Comparison of ENCODE assay signal across 15 cellular contexts in genomic region chr15:67095834-67096366, GRCh38. TPM values are rescaled to one million over a fixed set of nuclear protein-coding genes. Genes with fewer than 3 reads are reported as not detected.
DNase-seq lines count a peak whose midpoint lies in the region; ATAC-seq and TF ChIP-seq lines count a peak whose summit lies in the region.
"Had no signal": no experiment of that assay in that cellular context is flagged by ENCODE, and none has a peak within 500 bp of the region (broad histone marks: within the 10 kb centered on the region; RNA-seq: fewer than 3 reads in every experiment).

No MANE protein-coding gene starts in this region.

- DNase-seq in HCT116 (ENCODE audit: low read depth, low spot score) = no peak
- no peak for DNase-seq in activated CD8-positive, alpha-beta T cell treated with anti-CD3 and anti-CD28 coated beads for 36 hours
- DNase-seq in fibroblast of lung (ENCODE audit: low read depth in 2 of 2) = no peak
- no peak for DNase-seq in left lung
- no peak for DNase-seq in G401 (ENCODE audit: low spot score)
- DNase-seq: effector memory CD4-positive, alpha-beta T cell; kidney; NCI-H2081 treated with DMSO at 0.1 percent for 48 hours; NCI-H526 treated with DMSO at 0.1 percent for 48 hours; nucleus accumbens had no signal

- peaks cover 89 to 100% (median 97%) of the 10 kb centered on the region in 11 experiments for H4K20me1 ChIP-seq in BLaER1 treated with 17β-estradiol and CSF1 and Interleukin-3, amounts not matched to agents 10 nM and 100 nM
- H4K20me1 ChIP-seq in HCT116 (ENCODE audit: insufficient read depth) (peaks cover 7% of the 10 kb centered on the region; the same call in 1 of the 2 replicates), fibroblast of lung (ENCODE audit: control insufficient read depth, extremely low read depth, insufficient read depth, low read length) (peaks cover 2% of the 10 kb centered on the region)

- no peaks in the 10 kb centered on the region for H3K9me2 ChIP-seq in HCT116 (ENCODE audit: insufficient read depth)

- CTCF ChIA-PET in HCT116 (lab: Charles Lee) = interaction anchor here (0.6 kb wide), 1 partner anchor 11 kb away, joined by 3 read pairs; no protein-coding TSS in a partner anchor
- CTCF ChIA-PET in activated CD8-positive, alpha-beta T cell treated with anti-CD3 and anti-CD28 coated beads for 36 hours (lab: Charles Lee) = interaction anchor here (0.7 to 1.6 kb wide), 3 partner anchors 14 to 149 kb away, joined by 3 to 5 read pairs (median 3); no protein-coding TSS in a partner anchor

- TF ChIP-seq CTCF in HCT116 (IDR thresholded peaks at IDR 0.05 in 2 of 3, conservative IDR thresholded peaks at IDR 0.05 in 1 of 3; ENCODE audit: borderline replicate concordance in 1 of 3, insufficient read depth in 1 of 3, low read depth in 2 of 3, low read length in 2 of 3) (no peak), fibroblast of lung (conservative IDR thresholded peaks at IDR 0.05 in 1 of 2, IDR thresholded peaks at IDR 0.05 in 1 of 2; ENCODE audit: low read depth in 1 of 2, low read length in 2 of 2) (no peak), left lung (IDR thresholded peaks at IDR 0.05) (no peak)
- TF ChIP-seq CTCF in activated CD8-positive, alpha-beta T cell treated with anti-CD3 and anti-CD28 coated beads for 36 hours (IDR thresholded peaks at IDR 0.05) = no peak

- peaks cover 23% of the 10 kb centered on the region for H3K36me3 Mint-ChIP-seq in activated CD8-positive, alpha-beta T cell treated with anti-CD3 and anti-CD28 coated beads for 36 hours (ENCODE audit: low read depth)

- peaks cover 79% of the 10 kb centered on the region for H3K4me1 Mint-ChIP-seq in activated CD8-positive, alpha-beta T cell treated with anti-CD3 and anti-CD28 coated beads for 36 hours (ENCODE audit: low read depth)

- intact Hi-C loops in HCT116 (cut with micrococcal nuclease) (no loop called here), left lung (cut with DNase I) (no loop called here)
- intact Hi-C loops in activated CD8-positive, alpha-beta T cell treated with anti-CD3 and anti-CD28 coated beads for 36 hours (cut with micrococcal nuclease) = no loop called here

- H2AFZ ChIP-seq in HCT116 (ENCODE audit: low read depth, low read length, poor library complexity, severe bottlenecking) (no peak overlapping the region), fibroblast of lung (ENCODE audit: low read length) (no peak overlapping the region)

- in situ Hi-C loops in G401 (cut with HindIII; ENCODE audit: low sequenced_read_pairs) = no loop called here

- peak overlapping the region in 5 of 11 experiments; percentile 14 to 84 (median 72); a peak in 5 of 22 replicates for H3K27ac ChIP-seq in BLaER1 treated with 17β-estradiol and CSF1 and Interleukin-3, amounts not matched to agents 10 nM and 100 nM
- H3K27ac ChIP-seq in HCT116 (ENCODE audit: low read depth, low read length) (no peak overlapping the region), fibroblast of lung (ENCODE audit: insufficient read depth, low read length) (peak overlapping the region; percentile 22), left lung (no peak overlapping the region)
- H3K27ac ChIP-seq: C4-2B, tibial nerve had no signal

- H3K9me3 Mint-ChIP-seq in activated CD8-positive, alpha-beta T cell treated with anti-CD3 and anti-CD28 coated beads for 36 hours = no peaks in the 10 kb centered on the region

- peaks cover 98% of the 10 kb centered on the region for H3K79me2 ChIP-seq in HCT116 (ENCODE audit: insufficient read depth, low read length)
- H3K79me2 ChIP-seq in fibroblast of lung (ENCODE audit: control insufficient read depth, insufficient read depth, low read length) = peaks cover 96% of the 10 kb centered on the region

- no peak overlapping the region for H3K9ac ChIP-seq in BLaER1 treated with 17β-estradiol and CSF1 and Interleukin-3, amounts not matched to agents 10 nM and 100 nM
- H3K9ac ChIP-seq in HCT116 (ENCODE audit: low read length) = no peak overlapping the region
- H3K9ac ChIP-seq in fibroblast of lung (ENCODE audit: insufficient read depth, low read length) = no peak overlapping the region

- H3K27me3 Mint-ChIP-seq in activated CD8-positive, alpha-beta T cell treated with anti-CD3 and anti-CD28 coated beads for 36 hours = no peaks in the 10 kb centered on the region

- peak overlapping the region; percentile 83 to 98 (median 93) for H3K4me2 ChIP-seq in BLaER1 treated with 17β-estradiol and CSF1 and Interleukin-3, amounts not matched to agents 10 nM and 100 nM
- peak overlapping the region; percentile 48; the same call in 1 of the 2 replicates for H3K4me2 ChIP-seq in HCT116 (ENCODE audit: low read length)
- no peak overlapping the region for H3K4me2 ChIP-seq in fibroblast of lung (ENCODE audit: extremely low read depth, insufficient read depth, low read length)

- no peak for TF ChIP-seq RAD21 in HCT116 (IDR thresholded peaks at IDR 0.05; ENCODE audit: low read depth)

- no peaks in the 10 kb centered on the region for H3K9me3 ChIP-seq in BLaER1 treated with 17β-estradiol and CSF1 and Interleukin-3, amounts not matched to agents 10 nM and 100 nM (replicated peaks in 1 of 11)
- no peaks in the 10 kb centered on the region for H3K9me3 ChIP-seq in HCT116 (ENCODE audit: control insufficient read depth in 1 of 2, insufficient read depth in 1 of 2, low read depth in 1 of 2, low read length in 2 of 2)
- no peaks in the 10 kb centered on the region for H3K9me3 ChIP-seq in fibroblast of lung (ENCODE audit: control insufficient read depth, insufficient read depth, low read depth, low read length)
- H3K9me3 ChIP-seq in left lung = no peaks in the 10 kb centered on the region
- H3K9me3 ChIP-seq: tibial nerve had no signal

- ATAC-seq in HCT116 = no peak
- peak; percentile 21 for ATAC-seq in activated CD8-positive, alpha-beta T cell treated with anti-CD3 and anti-CD28 coated beads for 36 hours
- ATAC-seq in left lung = no peak
- ATAC-seq in HG03025 (IDR thresholded peaks at IDR 0.05; ENCODE audit: low FRiP score, unreplicated experiment) = no peak
- ATAC-seq: SK-N-SH treated with all-trans-retinoic acid at 6 μM for 48 hours had no signal

- TF ChIP-seq POLR2A in HCT116 (IDR thresholded peaks at IDR 0.05; ENCODE audit: borderline replicate concordance, extremely low read depth, insufficient read depth, insufficient read length) = no peak

- no peaks in the 10 kb centered on the region for H3K27me3 ChIP-seq in BLaER1 treated with 17β-estradiol and CSF1 and Interleukin-3, amounts not matched to agents 10 nM and 100 nM
- no peaks in the 10 kb centered on the region for H3K27me3 ChIP-seq in HCT116 (ENCODE audit: insufficient read depth, low read length)
- H3K27me3 ChIP-seq in fibroblast of lung (ENCODE audit: control insufficient read depth, insufficient read depth, low read length) = no peaks in the 10 kb centered on the region
- H3K27me3 ChIP-seq in left lung = no peaks in the 10 kb centered on the region
- H3K27me3 ChIP-seq: tibial nerve had no signal

- H3K4me3 ChIP-seq in BLaER1 treated with 17β-estradiol and CSF1 and Interleukin-3, amounts not matched to agents 10 nM and 100 nM = no peak overlapping the region
- no peak overlapping the region for H3K4me3 ChIP-seq in HCT116 (replicated peaks in 1 of 2; ENCODE audit: low read depth in 1 of 2, low read length in 2 of 2)
- no peak overlapping the region for H3K4me3 ChIP-seq in fibroblast of lung (replicated peaks in 1 of 4; ENCODE audit: control extremely low read depth in 1 of 4, insufficient read depth in 1 of 4, low read depth in 3 of 4, low read length in 4 of 4)
- H3K4me3 ChIP-seq in left lung = no peak overlapping the region
- H3K4me3 ChIP-seq: tibial nerve had no signal

- H3K4me3 Mint-ChIP-seq in activated CD8-positive, alpha-beta T cell treated with anti-CD3 and anti-CD28 coated beads for 36 hours = no peak overlapping the region

- H3K36me3 ChIP-seq in BLaER1 treated with 17β-estradiol and CSF1 and Interleukin-3, amounts not matched to agents 10 nM and 100 nM = peaks cover 31 to 84% (median 73%) of the 10 kb centered on the region in 11 experiments; a peak in 21 of 22 replicates
- H3K36me3 ChIP-seq in HCT116 (ENCODE audit: control insufficient read depth in 1 of 2, insufficient read depth in 2 of 2, low read length in 2 of 2) (peaks cover 0 to 26% of the 10 kb centered on the region in 2 experiments; a peak in 1 of 4 replicates), fibroblast of lung (ENCODE audit: control insufficient read depth, insufficient read depth, low read length) (peaks cover 20% of the 10 kb centered on the region), left lung (peaks cover 0 to 15% of the 10 kb centered on the region in 2 donors)

- RAD21 ChIA-PET in HCT116 (lab: Charles Lee; ENCODE audit: low non-redundant PET in 1 of 2, low total read pairs in 2 of 2, uncharacterized antibody in 2 of 2, unreplicated experiment in 2 of 2) = no interaction called here

- POLR2A ChIA-PET in HCT116 (lab: Charles Lee) = no interaction called here
- POLR2A ChIA-PET in activated CD8-positive, alpha-beta T cell treated with anti-CD3 and anti-CD28 coated beads for 36 hours (lab: Charles Lee) = interaction anchor here (0.9 to 3.2 kb wide), 5 partner anchors 9 to 27 kb away, joined by 4 to 16 read pairs (median 4); no protein-coding TSS in a partner anchor

- peak overlapping the region; percentile 80 for H3K27ac Mint-ChIP-seq in activated CD8-positive, alpha-beta T cell treated with anti-CD3 and anti-CD28 coated beads for 36 hours

- peaks cover 98 to 100% (median 99%) of the 10 kb centered on the region in 10 experiments for H3K4me1 ChIP-seq in BLaER1 treated with 17β-estradiol and CSF1 and Interleukin-3, amounts not matched to agents 10 nM and 100 nM
- H3K4me1 ChIP-seq in HCT116 (ENCODE audit: control insufficient read depth in 1 of 2, insufficient read depth in 2 of 2, low read length in 2 of 2) = peaks cover 56 to 83% of the 10 kb centered on the region in 2 experiments
- peaks cover 49% of the 10 kb centered on the region for H3K4me1 ChIP-seq in fibroblast of lung (ENCODE audit: control insufficient read depth, extremely low read depth, insufficient read depth, low read length)
- peaks cover 11 to 79% of the 10 kb centered on the region in 2 donors for H3K4me1 ChIP-seq in left lung

- no TSS peak for BruUV-seq in HCT116 (replicated peaks; lab: Mats Ljungman, UMichigan)

TF ChIP-seq in HCT116, 20 proteins besides CTCF, POLR2A, EP300 and RAD21 (continues in another document):
- TF ChIP-seq EZH2phosphoT487 (IDR thresholded peaks at IDR 0.05; ENCODE audit: borderline replicate concordance) (no peak), YY1 (IDR thresholded peaks at IDR 0.05; ENCODE audit: extremely low read depth, insufficient replicate concordance, low read depth, low read length) (no peak)

RNA-seq across cellular contexts. Expression of gene SMAD3, which starts 30.5 kb away (rescaled TPM):
- 89.2 TPM for total RNA-seq in HCT116 (2021; ENCODE audit: unreplicated experiment)
- 54.4 and 57.6 TPM in 2 replicates for polyA plus RNA-seq in HCT116 (2012)
- 10 to 100 TPM; 22.3 to 24.7 TPM for total RNA-seq in activated CD8-positive, alpha-beta T cell treated with anti-CD3 and anti-CD28 coated beads for 36 hours
- 48.8 and 69.9 TPM in 2 replicates for total RNA-seq in fibroblast of lung
- polyA plus RNA-seq in fibroblast of lung = 173 and 210 TPM in 2 replicates
- 201 and 211 TPM in 2 replicates for polyA plus RNA-seq in fibroblast of lung (2012)
- polyA minus RNA-seq in fibroblast of lung (ENCODE audit: low replicate concordance) = 738 and 1,027 TPM in 2 replicates
- 10 to 100 TPM; 30.9 to 33.1 TPM for total RNA-seq in left lung
- 11.1 and 21.9 TPM in 2 replicates for total RNA-seq in G401 (2014; rRNA removed; shearing (Covaris generic))
